In genomic region chr9:489198-490197, GRCh38 we compare ENCODE assay signal across 33 cellular contexts. TPM values are rescaled to one million over a fixed set of nuclear protein-coding genes. Genes with fewer than 3 reads are reported as not detected.
DNase-seq lines count a peak whose midpoint lies in the region; ATAC-seq, FAIRE-seq and TF ChIP-seq lines count a peak whose summit lies in the region.
"Had no signal": no experiment of that assay in that cellular context is flagged by ENCODE, and none has a peak within 500 bp of the region (broad histone marks: within the 10 kb centered on the region; RNA-seq: fewer than 3 reads in every experiment).

No MANE protein-coding gene starts in this region.

- H3K36me3 ChIP-seq in PC-9 (ENCODE audit: low read depth) (no peaks in the 10 kb centered on the region), right atrium auricular region (no peaks in the 10 kb centered on the region)
- H3K36me3 ChIP-seq: suprapubic skin had no signal

- no peaks in the 10 kb centered on the region for H3K79me2 ChIP-seq in PC-9 (ENCODE audit: low read depth)

- H3K4me2 ChIP-seq in PC-9: peak overlapping the region; percentile 16; the same call in 1 of the 2 replicates

- FAIRE-seq in GM18507 (lab: Jason Lieb, UNC): peak; percentile 18
- FAIRE-seq: bronchial epithelial cell, colon had no signal

- H3K4me3 ChIP-seq in PC-9 (no peak overlapping the region), right atrium auricular region (no peak overlapping the region)
- H3K4me3 ChIP-seq: suprapubic skin had no signal

- TF ChIP-seq CTCF in PC-9 (conservative IDR thresholded peaks at IDR 0.05): no peak
- no peak for TF ChIP-seq CTCF in right atrium auricular region (IDR thresholded peaks at IDR 0.05)

- no peaks in the 10 kb centered on the region for H3K9me2 ChIP-seq in PC-9 (ENCODE audit: insufficient read depth)

- H3K9me3 ChIP-seq in PC-9 (ENCODE audit: insufficient read depth, low read depth) (no peaks in the 10 kb centered on the region), right atrium auricular region (no peaks in the 10 kb centered on the region)
- H3K9me3 ChIP-seq: suprapubic skin had no signal

- DNase-seq in GM18507 (ENCODE audit: extremely low spot score, insufficient read length, low read depth) (no peak), PC-9 (peak in 1 of 2 experiments; percentile 64), left lobe of liver (ENCODE audit: low spot score) (peak; percentile 77), renal cortical epithelial cell (ENCODE audit: low read depth) (peak; percentile 64), right atrium auricular region (ENCODE audit: low spot score) (no peak), amygdala (lab: John Stamatoyannopoulos, UW) (no peak), HCEC 1CT (no peak)
- DNase-seq: activated CD4-positive, alpha-beta memory T cell treated with anti-CD3 and anti-CD28 coated beads for 36 hours; activated CD8-positive, alpha-beta memory T cell treated with anti-CD3 and anti-CD28 coated beads, Interleukin-2, amount 50 U/mL, for 4 hours; activated naive CD4-positive, alpha-beta T cell treated with anti-CD3 and anti-CD28 coated beads, Interleukin-2, amount 10 ng/mL, durations not matched to agents 7 days and 5 days; amniotic stem cell; CD4-positive, alpha-beta memory T cell; DMS 273 treated with DMSO at 0.1 percent for 48 hours; effector CD4-positive, alpha-beta T cell; erythroblast; foreskin fibroblast; GDM1; head of caudate nucleus; KBM-7; left cardiac atrium; naive thymus-derived CD4-positive, alpha-beta T cell; NCI-H1436 treated with DMSO at 0.1 percent for 48 hours; NCI-H345; NCI-H774; nucleus accumbens; stimulated activated CD4-positive, alpha-beta T cell treated with anti-CD3 and anti-CD28 coated beads, Interleukin-12 subunit alpha, Interleukin-12 subunit beta, amount 100 ng/mL, for 4 hours; stimulated activated CD4-positive, alpha-beta T cell treated with anti-CD3 and anti-CD28 coated beads, Interleukin-4, amount 100 ng/mL, for 4 hours had no signal

- H3K27ac ChIP-seq in PC-9 (no peak overlapping the region), right atrium auricular region (no peak overlapping the region)
- H3K27ac ChIP-seq: suprapubic skin had no signal

- no peak overlapping the region for H2AFZ ChIP-seq in PC-9

- POLR2A ChIA-PET in PC-9 (lab: Charles Lee; ENCODE audit: unreplicated experiment): no interaction called here

- H4K20me1 ChIP-seq in PC-9 (ENCODE audit: insufficient read depth): no peaks in the 10 kb centered on the region

- H3K4me1 ChIP-seq in PC-9 (replicated peaks; ENCODE audit: insufficient read depth): peaks cover 15% of the 10 kb centered on the region
- H3K4me1 ChIP-seq in right atrium auricular region: no peaks in the 10 kb centered on the region
- H3K4me1 ChIP-seq: suprapubic skin had no signal

- CTCF ChIA-PET in PC-9 (lab: Charles Lee): no interaction called here

- H3F3A ChIP-seq in PC-9 (ENCODE audit: insufficient read depth, low read depth): no peaks in the 10 kb centered on the region

- BruUV-seq in PC-9 (replicated peaks; lab: Mats Ljungman, UMichigan): no TSS peak

- H3K27me3 ChIP-seq in PC-9 (ENCODE audit: insufficient read depth, low read depth): no peaks in the 10 kb centered on the region
- H3K27me3 ChIP-seq in right atrium auricular region: no peaks in the 10 kb centered on the region
- H3K27me3 ChIP-seq: suprapubic skin had no signal

- intact Hi-C loops in PC-9 (cut with micrococcal nuclease; ENCODE audit: unreplicated experiment): no loop called here

- ATAC-seq in left lobe of liver (peak; percentile 94), GM21529 (IDR thresholded peaks at IDR 0.05; ENCODE audit: unreplicated experiment) (no peak)
- ATAC-seq: HCT116; naive thymus-derived CD4-positive, alpha-beta T cell; stimulated activated memory B cell treated with anti-CD40 and anti-IgM and Interleukin-4, amounts not matched to agents 10 μg/mL and 1 μg/mL and 100 μg/mL, for 72 hours had no signal

RNA-seq across cellular contexts. Expression of gene KANK1, which starts 15.0 kb away (rescaled TPM):
- total RNA-seq in PC-9 (2021): 13.6 and 16.3 TPM in 2 replicates
- 66.4 TPM for total RNA-seq in left lobe of liver
- total RNA-seq in renal cortical epithelial cell: 26.4 and 78.8 TPM in 2 replicates
- 100 to 1,000 TPM; 164 to 166 TPM for total RNA-seq in right atrium auricular region

Comparison
In these comparisons a context has a peak if more than half of its experiments do, and no peak if none do; other contexts are left out.
1. DNase-seq: peak in left lobe of liver (single experiment) and renal cortical epithelial cell (single experiment); none in GM18507 (single experiment), right atrium auricular region (single experiment), amygdala (0 of 56) and HCEC 1CT (single experiment).